In the genomic region with DNA sequence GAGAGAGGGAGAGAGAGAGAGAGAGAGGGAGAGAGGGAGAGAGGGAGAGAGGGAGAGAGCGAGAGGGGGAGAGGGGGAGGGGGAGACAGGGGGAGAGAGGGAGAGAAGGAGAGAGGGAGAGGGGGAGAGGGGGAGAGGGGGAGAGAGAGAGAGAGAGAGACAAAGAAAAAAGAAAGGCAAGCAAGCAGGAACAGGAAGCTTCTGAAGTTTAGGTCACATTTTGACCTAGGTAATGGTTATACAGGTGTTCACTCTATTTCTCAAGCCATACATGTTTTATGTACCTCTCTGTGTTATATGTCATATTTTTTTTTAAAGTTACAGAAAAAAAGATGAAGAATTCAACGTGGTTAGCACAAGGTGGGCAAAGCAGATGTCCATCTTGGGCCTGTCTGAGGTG, we compare ENCODE assay signal across 15 cellular contexts. TPM values are rescaled to one million over a fixed set of nuclear protein-coding genes. Genes with fewer than 3 reads are reported as not detected.
DNase-seq lines count a peak whose midpoint lies in the region; ATAC-seq and TF ChIP-seq lines count a peak whose summit lies in the region.
"Had no signal": no experiment of that assay in that cellular context is flagged by ENCODE, and none has a peak within 500 bp of the region (broad histone marks: within the 10 kb centered on the region; RNA-seq: fewer than 3 reads in every experiment).

No MANE protein-coding gene starts in this region.

- peak overlapping the region; percentile 61 to 80 (median 75) for H3K27ac ChIP-seq in gastroesophageal sphincter
- H3K27ac ChIP-seq in neural progenitor cell = no peak overlapping the region
- H3K27ac ChIP-seq in transverse colon = peak overlapping the region; percentile 0 to 71 (median 47)

- H3K4me1 Mint-ChIP-seq in chondrocyte (ENCODE audit: low read depth) = peaks cover 63% of the 10 kb centered on the region
- peaks cover 69% of the 10 kb centered on the region for H3K4me1 Mint-ChIP-seq in neural progenitor cell
- no peaks in the 10 kb centered on the region for H3K4me1 Mint-ChIP-seq in natural killer cell
- H3K4me1 Mint-ChIP-seq: CD4-positive, CD25-positive, alpha-beta regulatory T cell had no signal

- H2AFZ ChIP-seq in neural progenitor cell (replicated peaks) = no peak overlapping the region

- peaks cover 20% of the 10 kb centered on the region for H3F3A ChIP-seq in neural progenitor cell (ENCODE audit: low read depth)

- no peak overlapping the region for H3K9ac ChIP-seq in neural progenitor cell

- DNase-seq in chondrocyte (ENCODE audit: low spot score) (no peak), neural progenitor cell (ENCODE audit: low spot score) (no peak), transverse colon (no peak), natural killer cell (no peak), NCI-H345 (lab: John Stamatoyannopoulos, UW) (no peak), NCI-H2196 (lab: John Stamatoyannopoulos, UW; ENCODE audit: unreplicated experiment) (no peak)
- DNase-seq: C1 segment of cervical spinal cord; Caco-2; CD4-positive, CD25-positive, alpha-beta regulatory T cell; CD8-positive, alpha-beta T cell; DMS153; DND-41; H7; HCEC 1CT had no signal

- TF ChIP-seq POLR2A in gastroesophageal sphincter (IDR thresholded peaks at IDR 0.05) = no peak
- TF ChIP-seq POLR2A in transverse colon (IDR thresholded peaks at IDR 0.05) = no peak

- TF ChIP-seq CTCF in chondrocyte (IDR thresholded peaks at IDR 0.05) (no peak), gastroesophageal sphincter (IDR thresholded peaks at IDR 0.05) (no peak), neural progenitor cell (IDR thresholded peaks at IDR 0.05) (no peak), transverse colon (IDR thresholded peaks at IDR 0.05) (no peak), natural killer cell (IDR thresholded peaks at IDR 0.05) (no peak)

- intact Hi-C loops in transverse colon (cut with DNase I; ENCODE audit: low total_unique reads) = no loop called here
- intact Hi-C loops in natural killer cell (cut with micrococcal nuclease) = no loop called here

- no peaks in the 10 kb centered on the region for H3K9me3 Mint-ChIP-seq in chondrocyte (ENCODE audit: low read depth)
- no peaks in the 10 kb centered on the region for H3K9me3 Mint-ChIP-seq in neural progenitor cell
- no peaks in the 10 kb centered on the region for H3K9me3 Mint-ChIP-seq in natural killer cell
- H3K9me3 Mint-ChIP-seq: CD4-positive, CD25-positive, alpha-beta regulatory T cell; CD8-positive, alpha-beta T cell had no signal

- H3K4me1 ChIP-seq in gastroesophageal sphincter = peaks cover 7 to 59% (median 16%) of the 10 kb centered on the region in 3 donors
- peaks cover 48% of the 10 kb centered on the region for H3K4me1 ChIP-seq in neural progenitor cell
- peaks cover 15 to 90% (median 61%) of the 10 kb centered on the region in 4 donors for H3K4me1 ChIP-seq in transverse colon

- H4K20me1 ChIP-seq in neural progenitor cell (ENCODE audit: low read depth) = peaks cover 22% of the 10 kb centered on the region

- H3K27me3 ChIP-seq in gastroesophageal sphincter = no peaks in the 10 kb centered on the region
- no peaks in the 10 kb centered on the region for H3K27me3 ChIP-seq in neural progenitor cell
- no peaks in the 10 kb centered on the region for H3K27me3 ChIP-seq in transverse colon

- H3K27ac Mint-ChIP-seq in chondrocyte (ENCODE audit: unreplicated experiment) (peak overlapping the region; percentile 64), neural progenitor cell (peak overlapping the region; percentile 12), natural killer cell (no peak overlapping the region)

- in situ Hi-C loops in transverse colon (cut with MboI; ENCODE audit: low pct_ligation_motif_present in 1 of 4, low pct_unique_long_range_greater_than_20kb in 1 of 4, low sequenced_read_pairs in 3 of 4) = no loop called here

- no peaks in the 10 kb centered on the region for H3K9me3 ChIP-seq in gastroesophageal sphincter
- H3K9me3 ChIP-seq in neural progenitor cell (ENCODE audit: low read depth) = no peaks in the 10 kb centered on the region
- no peaks in the 10 kb centered on the region for H3K9me3 ChIP-seq in transverse colon
- H3K9me3 ChIP-seq: Caco-2 had no signal

- H3K4me3 ChIP-seq in gastroesophageal sphincter = no peak overlapping the region
- no peak overlapping the region for H3K4me3 ChIP-seq in neural progenitor cell
- no peak overlapping the region for H3K4me3 ChIP-seq in transverse colon

- H3K4me3 Mint-ChIP-seq in chondrocyte (ENCODE audit: unreplicated experiment) (no peak overlapping the region), neural progenitor cell (no peak overlapping the region), natural killer cell (no peak overlapping the region)
- H3K4me3 Mint-ChIP-seq: CD4-positive, CD25-positive, alpha-beta regulatory T cell; CD8-positive, alpha-beta T cell had no signal

- WGBS in gastroesophageal sphincter (ENCODE audit: low coverage in 1 of 2), 2 donors = 43 to 100% methylated on average over 1 to 2 of the region's 2 CpGs
- 56 to 79% methylated on average over 1 to 2 of the region's 2 CpGs for WGBS in transverse colon (ENCODE audit: low coverage in 1 of 2), 2 donors

- H3K27me3 Mint-ChIP-seq in chondrocyte (ENCODE audit: low read depth) = no peaks in the 10 kb centered on the region
- H3K27me3 Mint-ChIP-seq in neural progenitor cell (ENCODE audit: insufficient read depth, low read depth) = no peaks in the 10 kb centered on the region
- H3K27me3 Mint-ChIP-seq in natural killer cell (ENCODE audit: low read depth in 2 of 2) = peaks cover 10 to 39% of the 10 kb centered on the region in 2 donors

- no peaks in the 10 kb centered on the region for H3K79me2 ChIP-seq in neural progenitor cell (ENCODE audit: low read depth)

- no peak overlapping the region for H3K4me2 ChIP-seq in neural progenitor cell

- peaks cover 2% of the 10 kb centered on the region for H3K36me3 Mint-ChIP-seq in chondrocyte (ENCODE audit: low read depth)
- peaks cover 15% of the 10 kb centered on the region for H3K36me3 Mint-ChIP-seq in neural progenitor cell
- no peaks in the 10 kb centered on the region for H3K36me3 Mint-ChIP-seq in natural killer cell
- H3K36me3 Mint-ChIP-seq: CD4-positive, CD25-positive, alpha-beta regulatory T cell; CD8-positive, alpha-beta T cell had no signal

- H3K36me3 ChIP-seq in gastroesophageal sphincter (no peaks in the 10 kb centered on the region), neural progenitor cell (no peaks in the 10 kb centered on the region), transverse colon (no peaks in the 10 kb centered on the region)

- ATAC-seq in gastroesophageal sphincter (no peak), natural killer cell (no peak)
- ATAC-seq: CD8-positive, alpha-beta T cell had no signal

- TF ChIP-seq EP300 in gastroesophageal sphincter (IDR thresholded peaks at IDR 0.05) (no peak), transverse colon (IDR thresholded peaks at IDR 0.05; ENCODE audit: low read depth) (no peak)

RNA-seq across cellular contexts. Expression of a gene that starts 9.4 kb away (rescaled TPM):
- total RNA-seq in chondrocyte (17.2 to 23.7 TPM (median 23.4 TPM) in 3 replicates), gastroesophageal sphincter (1 to 10 TPM; 5.7 to 9.3 (median 7.9) TPM), neural progenitor cell (ENCODE audit: low replicate concordance) (7.7 and 12.1 TPM in 2 replicates), transverse colon (100 to 1,000 TPM in 2 of 4 donors, 10 to 100 TPM in 2; 73.2 to 117 (median 98.0) TPM), natural killer cell (under 1 TPM; 0.38 to 0.75 (median 0.68) TPM)
- total RNA-seq: CD4-positive, CD25-positive, alpha-beta regulatory T cell; CD8-positive, alpha-beta T cell had no signal

Comparison
In these comparisons a context has a peak if more than half of its experiments do, and no peak if none do; other contexts are left out.
1. H3K27ac Mint-ChIP-seq: peak in chondrocyte (single experiment) and neural progenitor cell (single experiment); none in natural killer cell (0 of 2).